Comparison of ENCODE assay signal across 8 cellular contexts in the genomic region with DNA sequence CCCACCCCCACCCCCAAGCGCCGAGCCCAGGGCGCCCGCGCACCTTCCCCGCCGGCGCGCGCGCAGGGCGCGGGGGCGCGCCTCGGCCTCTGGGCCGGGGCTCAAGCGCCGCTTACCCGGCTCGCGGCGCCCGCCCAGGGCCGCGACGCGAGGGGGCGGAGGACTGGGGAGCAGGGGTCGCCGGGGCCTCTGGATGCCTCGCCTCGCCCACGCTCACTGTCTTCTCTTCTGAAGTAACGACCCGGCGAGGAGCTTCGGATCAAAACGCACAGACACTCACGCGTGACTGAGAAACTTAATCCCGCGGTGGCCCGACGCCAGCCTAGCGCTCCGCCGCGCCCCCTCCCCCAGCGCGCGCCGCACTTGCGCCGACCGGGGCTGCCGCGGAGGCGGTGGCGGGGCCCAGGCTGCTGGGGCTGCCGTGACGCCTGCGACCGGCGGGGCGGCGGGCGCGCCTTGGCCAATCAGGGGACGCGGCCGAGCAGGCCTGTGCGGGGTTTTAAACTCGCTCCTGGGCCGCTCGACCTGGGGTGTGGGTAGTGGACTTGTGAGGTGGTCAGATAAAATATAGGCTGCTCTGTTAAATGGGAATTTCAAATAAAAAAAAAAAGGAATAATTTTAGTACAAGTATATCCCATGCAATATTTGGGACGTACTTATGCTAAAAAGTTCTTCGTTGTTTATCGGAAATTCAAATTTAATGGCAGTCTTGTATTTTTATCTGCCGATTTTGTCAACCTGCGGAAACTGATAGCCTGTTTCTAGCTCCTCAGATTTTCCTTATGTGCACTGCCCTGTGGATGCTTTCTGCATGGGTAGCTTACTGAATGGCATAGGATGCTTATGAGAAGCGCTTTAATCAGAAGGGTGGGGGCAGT. TPM values are rescaled to one million over a fixed set of nuclear protein-coding genes. Genes with fewer than 3 reads are reported as not detected.
A peak's percentile ranks its signal among the peaks of the same experiment; 100 is the strongest.
DNase-seq lines count a peak whose midpoint lies in the region; ATAC-seq, FAIRE-seq and TF ChIP-seq lines count a peak whose summit lies in the region.

A gene with protein sequence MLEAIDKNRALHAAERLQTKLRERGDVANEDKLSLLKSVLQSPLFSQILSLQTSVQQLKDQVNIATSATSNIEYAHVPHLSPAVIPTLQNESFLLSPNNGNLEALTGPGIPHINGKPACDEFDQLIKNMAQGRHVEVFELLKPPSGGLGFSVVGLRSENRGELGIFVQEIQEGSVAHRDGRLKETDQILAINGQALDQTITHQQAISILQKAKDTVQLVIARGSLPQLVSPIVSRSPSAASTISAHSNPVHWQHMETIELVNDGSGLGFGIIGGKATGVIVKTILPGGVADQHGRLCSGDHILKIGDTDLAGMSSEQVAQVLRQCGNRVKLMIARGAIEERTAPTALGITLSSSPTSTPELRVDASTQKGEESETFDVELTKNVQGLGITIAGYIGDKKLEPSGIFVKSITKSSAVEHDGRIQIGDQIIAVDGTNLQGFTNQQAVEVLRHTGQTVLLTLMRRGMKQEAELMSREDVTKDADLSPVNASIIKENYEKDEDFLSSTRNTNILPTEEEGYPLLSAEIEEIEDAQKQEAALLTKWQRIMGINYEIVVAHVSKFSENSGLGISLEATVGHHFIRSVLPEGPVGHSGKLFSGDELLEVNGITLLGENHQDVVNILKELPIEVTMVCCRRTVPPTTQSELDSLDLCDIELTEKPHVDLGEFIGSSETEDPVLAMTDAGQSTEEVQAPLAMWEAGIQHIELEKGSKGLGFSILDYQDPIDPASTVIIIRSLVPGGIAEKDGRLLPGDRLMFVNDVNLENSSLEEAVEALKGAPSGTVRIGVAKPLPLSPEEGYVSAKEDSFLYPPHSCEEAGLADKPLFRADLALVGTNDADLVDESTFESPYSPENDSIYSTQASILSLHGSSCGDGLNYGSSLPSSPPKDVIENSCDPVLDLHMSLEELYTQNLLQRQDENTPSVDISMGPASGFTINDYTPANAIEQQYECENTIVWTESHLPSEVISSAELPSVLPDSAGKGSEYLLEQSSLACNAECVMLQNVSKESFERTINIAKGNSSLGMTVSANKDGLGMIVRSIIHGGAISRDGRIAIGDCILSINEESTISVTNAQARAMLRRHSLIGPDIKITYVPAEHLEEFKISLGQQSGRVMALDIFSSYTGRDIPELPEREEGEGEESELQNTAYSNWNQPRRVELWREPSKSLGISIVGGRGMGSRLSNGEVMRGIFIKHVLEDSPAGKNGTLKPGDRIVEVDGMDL (N-terminal part only) (minus strand): TSS at position 409 of the 879 bp plus-strand sequence. CDS start 29,377 bp downstream, outside the sequence.

- H3K4me2 ChIP-seq in K562 (ENCODE audit: insufficient read depth, low read length) (peak within 1 kb of the TSS; percentile 80), hepatocyte (peak within 1 kb of the TSS; percentile 89)

- peak; percentile 15 for FAIRE-seq in K562 (lab: Jason Lieb, UNC)

- POLR2A ChIA-PET in K562 (lab: Yijun Ruan, JAX): interaction anchor here (0.7 to 1.1 kb wide), 2 partner anchors 15 to 268 kb away, joined by 3 read pairs; no protein-coding TSS in a partner anchor

- 4% methylated on average over 33 of the region's 82 CpGs for WGBS in K562 (ENCODE audit: insufficient coverage, low coverage, missing lambda C conversion rate)
- WGBS in hepatocyte (ENCODE audit: low lambda C conversion rate, missing lambda C conversion rate): 10% methylated on average over 44 of the region's 82 CpGs

- H3K9me2 ChIP-seq in hepatocyte (replicated peaks; ENCODE audit: insufficient read depth): no peaks in the 10 kb centered on the region

- TF ChIP-seq EP300 in K562 (IDR thresholded peaks at IDR 0.05; ENCODE audit: low read length): no peak

- TF ChIP-seq RAD21 in K562 (CRISPR knock-in tag; conservative IDR thresholded peaks at IDR 0.05 in 1 of 2, IDR thresholded peaks at IDR 0.05 in 1 of 2): no peak

- H3K27ac ChIP-seq in K562 (ENCODE audit: extremely low read depth, low read depth, low read length) (peak within 1 kb of the TSS; percentile 69; the same call in 2 of the 3 replicates), hepatocyte (peak within 1 kb of the TSS; percentile 95)

- H3K4me1 ChIP-seq in K562 (replicated peaks in 1 of 2; ENCODE audit: control insufficient read depth in 2 of 2, insufficient read depth in 2 of 2, low read length in 2 of 2): peaks cover 5 to 14% of the 10 kb centered on the region in 2 experiments; a peak in 3 of 5 replicates
- H3K4me1 ChIP-seq in hepatocyte (ENCODE audit: insufficient read depth): peaks cover 24% of the 10 kb centered on the region

- H3K9me1 ChIP-seq in K562 (ENCODE audit: control insufficient read depth, insufficient read depth, low read length): no peaks in the 10 kb centered on the region

- TF ChIP-seq CTCF in K562 (IDR thresholded peaks at IDR 0.05 in 2 of 3, conservative IDR thresholded peaks at IDR 0.05 in 1 of 3; ENCODE audit: insufficient read depth in 2 of 3, low read depth in 1 of 3, low read length in 3 of 3) (no peak), hepatocyte (IDR thresholded peaks at IDR 0.05; ENCODE audit: poor library complexity) (no peak)

- no peaks in the 10 kb centered on the region for H3K36me3 ChIP-seq in K562 (ENCODE audit: control insufficient read depth, insufficient read depth, low read length)
- no peaks in the 10 kb centered on the region for H3K36me3 ChIP-seq in hepatocyte (replicated peaks; ENCODE audit: insufficient read depth, low read depth)

- H3K79me2 ChIP-seq in K562 (ENCODE audit: control insufficient read depth, insufficient read depth, low read length): peaks cover 6% of the 10 kb centered on the region; the same call in 2 of the 3 replicates
- peaks cover 40% of the 10 kb centered on the region for H3K79me2 ChIP-seq in hepatocyte

- H3K27me3 ChIP-seq in K562 (ENCODE audit: control insufficient read depth in 2 of 2, insufficient read depth in 2 of 2, low read length in 2 of 2) (no peaks in the 10 kb centered on the region), hepatocyte (no peaks in the 10 kb centered on the region)

- CTCF ChIA-PET in K562 (lab: Yijun Ruan, JAX; ENCODE audit: low intra/inter-chr PET ratio): no interaction called here

- TF ChIP-seq POLR2A in K562 (conservative IDR thresholded peaks at IDR 0.05): no peak; the same call in 1 of the 2 replicates

- H2AFZ ChIP-seq in K562 (ENCODE audit: low read depth, low read length) (peak within 1 kb of the TSS; percentile 86), hepatocyte (peak within 1 kb of the TSS; percentile 84)

- H3K9me3 ChIP-seq in K562 (replicated peaks; ENCODE audit: control insufficient read depth, insufficient read depth, low read depth, low read length) (no peaks in the 10 kb centered on the region), hepatocyte (ENCODE audit: low read depth) (no peaks in the 10 kb centered on the region)

- H3K4me3 ChIP-seq in K562 (peak within 1 kb of the TSS; percentile 44), hepatocyte (peak within 1 kb of the TSS; percentile 74)

- peak within 1 kb of the TSS; percentile 54 to 91 for H3K9ac ChIP-seq in K562 (ENCODE audit: insufficient read depth in 1 of 2, low read depth in 2 of 2, low read length in 2 of 2)

- intact Hi-C loops in K562 (cut with micrococcal nuclease): no loop called here

- in situ Hi-C loops in K562 (cut with MboI): no loop called here

- peak; percentile 94 for DNase-seq in DMS 273 (lab: John Stamatoyannopoulos, UW; ENCODE audit: unreplicated experiment)
- peak; percentile 54 for DNase-seq in NCI-H1694 treated with DMSO at 0.1 percent for 48 hours (lab: John Stamatoyannopoulos, UW)
- peak; percentile 67 to 79 (median 69) for DNase-seq in K562 (ENCODE audit: extremely low read depth in 1 of 4, low spot score in 3 of 4)
- DNase-seq in hepatocyte (ENCODE audit: low spot score): peak; percentile 89
- DNase-seq in putamen (ENCODE audit: low spot score): peak; percentile 68
- no peak for DNase-seq in central memory CD4-positive, alpha-beta T cell

- no peaks in the 10 kb centered on the region for H4K20me1 ChIP-seq in K562 (replicated peaks; ENCODE audit: control insufficient read depth, insufficient read depth, low read length)
- H4K20me1 ChIP-seq in hepatocyte (ENCODE audit: insufficient read depth, poor library complexity, severe bottlenecking): no peaks in the 10 kb centered on the region

- no TSS peak for BruUV-seq in K562 (replicated peaks; lab: Mats Ljungman, UMichigan)

- peak; percentile 93 for ATAC-seq in K562
- ATAC-seq in GM18520 (IDR thresholded peaks at IDR 0.05; ENCODE audit: unreplicated experiment): no peak
- no peak for ATAC-seq in HG02623 (IDR thresholded peaks at IDR 0.05; ENCODE audit: unreplicated experiment)

RNA-seq across cellular contexts. Expression of the gene that starts here (rescaled TPM):
- 10.0 and 26.5 TPM in 2 replicates for total RNA-seq in K562 (2011; cell fraction: chromatin; rRNA removed; ENCODE audit: low replicate concordance)
- total RNA-seq in K562 (2011; cell fraction: nucleolus; rRNA removed): 3.0 and 5.0 TPM in 2 replicates
- total RNA-seq in K562 (2011; cell fraction: nucleoplasm; rRNA removed): 9.0 and 12.2 TPM in 2 replicates
- total RNA-seq in K562 (2014; rRNA removed) (4.6 and 4.9 TPM in 2 replicates), K562 (2014; rRNA removed; fragmentation: Illumina TruSeq; extraction: Trizol) (6.6 and 7.0 TPM in 2 replicates), K562 (2015; rRNA removed; fragmentation: Illumina TruSeq; extraction: Trizol) (7.6 and 8.3 TPM in 2 replicates), K562 (2021) (5.7 and 6.1 TPM in 2 replicates), hepatocyte (43.3 and 45.5 TPM in 2 replicates)
- polyA plus RNA-seq in K562 (2011; rRNA removed) (0.84 and 13.2 TPM in 2 replicates), K562 (2014; fragmentation: Illumina TruSeq; extraction: Trizol) (5.7 and 7.4 TPM in 2 replicates), K562 (2014; fragmentation: Nextera tagmentation; extraction: Ambion mirVana) (1 to 10 TPM; 3.9 to 4.2 TPM), K562 (2014; rRNA removed) (5.0 and 5.8 TPM in 2 replicates), hepatocyte (16.7 and 19.3 TPM in 2 replicates)
- polyA plus RNA-seq in K562 (2011; cell fraction: cytosol; rRNA removed): 0.25 and 3.6 TPM in 2 replicates
- polyA plus RNA-seq in K562 (2011; cell fraction: nucleus; rRNA removed): 1.7 and 22.8 TPM in 2 replicates
- polyA plus RNA-seq in K562 (2012): 5.0 and 5.2 TPM in 2 replicates
- 2.9 and 28.2 TPM in 2 replicates for polyA minus RNA-seq in K562 (2011; rRNA and poly(A)+ RNA removed)
- 0.36 and 8.1 TPM in 2 replicates for polyA minus RNA-seq in K562 (2011; cell fraction: cytosol; rRNA and poly(A)+ RNA removed)
- 2.2 and 15.2 TPM in 2 replicates for polyA minus RNA-seq in K562 (2011; cell fraction: nucleus; rRNA and poly(A)+ RNA removed)
